ENCODE assay signal across 1 cellular context in genomic region chr11:120329556-120329955, GRCh38.
TF ChIP-seq lines count a peak whose summit lies in the region.

No MANE protein-coding gene starts in this region.

TF ChIP-seq in SK-N-SH treated with all-trans-retinoic acid at 6 μM for 48 hours, 23 proteins besides CTCF, POLR2A, EP300 and RAD21 (continued from another document):
- TF ChIP-seq RARB (CRISPR knock-in tag; IDR thresholded peaks at IDR 0.05) (no peak), ESRRG (CRISPR knock-in tag; IDR thresholded peaks at IDR 0.05) (no peak), TOX (CRISPR knock-in tag; IDR thresholded peaks at IDR 0.05; ENCODE audit: borderline replicate concordance) (no peak), GLIS3 (CRISPR knock-in tag; IDR thresholded peaks at IDR 0.05) (no peak), ISL1 (CRISPR knock-in tag; IDR thresholded peaks at IDR 0.05) (no peak), ARNTL (CRISPR knock-in tag; IDR thresholded peaks at IDR 0.05; ENCODE audit: borderline replicate concordance, low read depth) (no peak), ZNF8 (CRISPR knock-in tag; IDR thresholded peaks at IDR 0.05) (no peak), ZFP30 (CRISPR knock-in tag; IDR thresholded peaks at IDR 0.05) (no peak), CREB5 (CRISPR knock-in tag; IDR thresholded peaks at IDR 0.05; ENCODE audit: low read depth) (no peak), BACH2 (CRISPR knock-in tag; IDR thresholded peaks at IDR 0.05; ENCODE audit: borderline replicate concordance) (no peak), TSHZ2 (CRISPR knock-in tag; IDR thresholded peaks at IDR 0.05) (no peak), TCF4 (CRISPR knock-in tag; IDR thresholded peaks at IDR 0.05; ENCODE audit: borderline replicate concordance) (no peak), PPARA (CRISPR knock-in tag; IDR thresholded peaks at IDR 0.05; ENCODE audit: borderline replicate concordance) (no peak), ZNF70 (CRISPR knock-in tag; IDR thresholded peaks at IDR 0.05) (no peak), PATZ1 (CRISPR knock-in tag; IDR thresholded peaks at IDR 0.05; ENCODE audit: borderline replicate concordance) (no peak), ZC3H10 (CRISPR knock-in tag; IDR thresholded peaks at IDR 0.05) (no peak), ZFP3 (CRISPR knock-in tag; IDR thresholded peaks at IDR 0.05) (no peak)
